In the genomic region with DNA sequence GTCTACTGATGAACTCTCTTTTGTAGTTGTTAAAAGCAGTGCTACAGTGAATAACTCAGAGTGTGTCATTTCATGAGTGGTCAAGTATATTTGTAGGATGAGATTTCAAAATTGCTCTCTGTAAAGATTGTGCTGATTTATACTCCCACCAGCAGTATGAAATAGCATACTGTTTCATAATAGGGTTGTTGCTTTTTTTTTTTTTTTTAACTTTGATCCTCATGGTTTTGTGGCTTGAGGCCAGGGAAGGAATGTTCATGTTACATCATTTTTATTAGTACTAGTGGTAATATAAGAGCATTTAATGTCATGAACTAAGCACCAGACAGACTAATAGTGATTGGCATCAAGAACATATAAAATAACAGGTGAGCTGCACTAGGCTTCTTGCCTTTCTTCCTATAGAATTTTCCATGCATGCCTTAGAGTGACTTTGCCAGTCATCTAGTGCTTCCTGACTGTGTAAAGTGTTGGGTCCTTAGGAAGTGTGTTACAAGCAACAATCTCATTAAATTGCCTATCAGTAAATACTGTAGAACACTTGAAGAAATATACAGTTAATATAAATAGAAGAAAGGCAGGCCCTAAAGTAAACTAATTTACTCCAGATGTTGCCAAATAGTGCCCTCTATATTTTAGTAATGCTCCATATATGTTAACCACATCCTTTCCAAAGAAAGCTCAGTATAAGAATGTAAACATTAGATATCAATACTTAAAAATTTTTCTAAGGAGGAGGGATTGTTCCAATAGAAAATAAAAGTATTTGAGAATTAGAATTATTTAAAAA, we compare ENCODE assay signal across 9 cellular contexts. TPM values are rescaled to one million over a fixed set of nuclear protein-coding genes. Genes with fewer than 3 reads are reported as not detected.
DNase-seq lines count a peak whose midpoint lies in the region; ATAC-seq and TF ChIP-seq lines count a peak whose summit lies in the region.
"Had no signal": no experiment of that assay in that cellular context is flagged by ENCODE, and none has a peak within 500 bp of the region (broad histone marks: within the 10 kb centered on the region; RNA-seq: fewer than 3 reads in every experiment).

No MANE protein-coding gene starts in this region.

- H3K27ac ChIP-seq in lung (ENCODE audit: low read depth in 1 of 2, low read length in 1 of 2) (no peak overlapping the region), transverse colon (no peak overlapping the region)
- H3K27ac ChIP-seq: SJCRH30 had no signal

- ATAC-seq in GM18498 (IDR thresholded peaks at IDR 0.05; ENCODE audit: unreplicated experiment): peak; percentile 16
- ATAC-seq in HG02852 (IDR thresholded peaks at IDR 0.05; ENCODE audit: unreplicated experiment): peak; percentile 16
- ATAC-seq in SK-N-SH treated with all-trans-retinoic acid at 6 μM for 48 hours: peak; percentile 60
- peak; percentile 83 for ATAC-seq in lung (ENCODE audit: insufficient read depth, low FRiP score)

- in situ Hi-C loops in transverse colon (cut with MboI; ENCODE audit: low pct_ligation_motif_present in 1 of 4, low pct_unique_long_range_greater_than_20kb in 1 of 4, low sequenced_read_pairs in 3 of 4): no loop called here

- TF ChIP-seq EP300 in transverse colon (IDR thresholded peaks at IDR 0.05; ENCODE audit: low read depth): no peak

- DNase-seq in lung (ENCODE audit: low spot score) (no peak), transverse colon (no peak), NCI-H446 (lab: John Stamatoyannopoulos, UW) (no peak), GM19238 (ENCODE audit: insufficient read length, low spot score) (no peak), ecto neural progenitor cell (ENCODE audit: low spot score) (no peak)

- TF ChIP-seq POLR2A in transverse colon (IDR thresholded peaks at IDR 0.05): no peak

- H3K4me1 ChIP-seq in lung (ENCODE audit: control insufficient read depth in 2 of 2, insufficient read depth in 2 of 2, low read length in 2 of 2) (no peaks in the 10 kb centered on the region), transverse colon (peaks cover 0 to 3% (median 0%) of the 10 kb centered on the region in 4 donors)
- H3K4me1 ChIP-seq: SJCRH30 had no signal

- TF ChIP-seq CTCF in lung (IDR thresholded peaks at IDR 0.05; ENCODE audit: control extremely low read depth, extremely low read depth) (no peak), transverse colon (IDR thresholded peaks at IDR 0.05) (no peak)

- H3K9me3 ChIP-seq in lung (ENCODE audit: control insufficient read depth in 2 of 2, insufficient read depth in 1 of 2, low read length in 1 of 2) (no peaks in the 10 kb centered on the region), transverse colon (no peaks in the 10 kb centered on the region)
- H3K9me3 ChIP-seq: SJCRH30 had no signal

- no peaks in the 10 kb centered on the region for H3K27me3 ChIP-seq in lung (ENCODE audit: control insufficient read depth, insufficient read depth)
- no peaks in the 10 kb centered on the region for H3K27me3 ChIP-seq in transverse colon
- H3K27me3 ChIP-seq: SJCRH30 had no signal

- H3K36me3 ChIP-seq in lung (ENCODE audit: control insufficient read depth in 2 of 2, insufficient read depth in 2 of 2, low read length in 2 of 2) (no peaks in the 10 kb centered on the region), transverse colon (no peaks in the 10 kb centered on the region)
- H3K36me3 ChIP-seq: SJCRH30 had no signal

- intact Hi-C loops in transverse colon (cut with DNase I; ENCODE audit: low total_unique reads): no loop called here

- H3K4me3 ChIP-seq in lung (no peak overlapping the region), transverse colon (no peak overlapping the region)
- H3K4me3 ChIP-seq: SJCRH30 had no signal

TF ChIP-seq in SK-N-SH treated with all-trans-retinoic acid at 6 μM for 48 hours, 23 proteins besides CTCF, POLR2A, EP300 and RAD21:
- TF ChIP-seq ISL1 (CRISPR knock-in tag; IDR thresholded peaks at IDR 0.05) (peak; percentile 31), ZFP30 (CRISPR knock-in tag; IDR thresholded peaks at IDR 0.05) (no peak)

RNA-seq across cellular contexts. Expression of gene MSMO1, which starts 38.6 kb away (rescaled TPM):
- total RNA-seq in lung (100 to 1,000 TPM; 135 to 257 TPM), transverse colon (10 to 100 TPM; 30.3 to 58.0 (median 36.5) TPM)
- polyA plus RNA-seq in lung: 100 to 1,000 TPM; 164 to 186 TPM

Comparison
In these comparisons a context has a peak if more than half of its experiments do, and no peak if none do; other contexts are left out.
1. ATAC-seq: peak in every context shown above with its lines; median percentile 83 in lung; 60 in SK-N-SH treated with all-trans-retinoic acid at 6 μM for 48 hours; 16 in GM18498; 16 in HG02852.